ENCODE assay signal across 2 cellular contexts in genomic region chr17:43953746-43954145, GRCh38.
TF ChIP-seq lines count a peak whose summit lies in the region.

PYY (minus strand) TSS chr17:43953940; CDS start chr17:43953483, 457 bp downstream.

TF ChIP-seq in K562, 482 proteins besides CTCF, POLR2A, EP300 and RAD21:
- no peak for TF ChIP-seq ZNF134 (CRISPR knock-in tag; conservative IDR thresholded peaks at IDR 0.05)
- TF ChIP-seq ZNF668 (CRISPR knock-in tag; IDR thresholded peaks at IDR 0.05): no peak
- TF ChIP-seq HDAC2 (IDR thresholded peaks at IDR 0.05): no peak
- no peak for TF ChIP-seq CBX8 (IDR thresholded peaks at IDR 0.05; ENCODE audit: borderline replicate concordance, extremely low read depth, low read depth, low read length, poor library complexity, severe bottlenecking)
- TF ChIP-seq CBX1 (IDR thresholded peaks at IDR 0.05; ENCODE audit: low read depth): no peak
- no peak for TF ChIP-seq BCL6 (CRISPR knock-in tag; IDR thresholded peaks at IDR 0.05)
- TF ChIP-seq SRSF3 (IDR thresholded peaks at IDR 0.05; ENCODE audit: insufficient read depth, low read length): no peak
- TF ChIP-seq EP400 (IDR thresholded peaks at IDR 0.05): no peak
- no peak for TF ChIP-seq NR0B1 (IDR thresholded peaks at IDR 0.05; ENCODE audit: partially characterized antibody)
TF ChIP-seq in K562: peak in this region for 0.

TF ChIP-seq in SK-N-SH, 30 proteins besides CTCF, POLR2A, EP300 and RAD21:
- no peak for TF ChIP-seq REST (IDR thresholded peaks at IDR 0.05; ENCODE audit: low read depth, low read length)
- no peak for TF ChIP-seq GABPA (IDR thresholded peaks at IDR 0.05; ENCODE audit: low read depth)
- TF ChIP-seq NRF1 (IDR thresholded peaks at IDR 0.05; ENCODE audit: low read depth, low read length): no peak
- no peak for TF ChIP-seq FOSL2 (IDR thresholded peaks at IDR 0.05; ENCODE audit: borderline replicate concordance, low read depth)
- no peak for TF ChIP-seq PBX3 (IDR thresholded peaks at IDR 0.05)
- no peak for TF ChIP-seq MXI1 (IDR thresholded peaks at IDR 0.05; ENCODE audit: low read depth, low read length)
- TF ChIP-seq IRF3 (IDR thresholded peaks at IDR 0.05; ENCODE audit: low read depth, low read length): no peak
- no peak for TF ChIP-seq SMC3 (IDR thresholded peaks at IDR 0.05; ENCODE audit: low read depth, low read length)
- TF ChIP-seq MAX (IDR thresholded peaks at IDR 0.05; ENCODE audit: low read depth): no peak
- TF ChIP-seq FOXM1 (IDR thresholded peaks at IDR 0.05; ENCODE audit: low read depth): no peak
- no peak for TF ChIP-seq TEAD4 (IDR thresholded peaks at IDR 0.05; ENCODE audit: borderline replicate concordance, insufficient read depth)
- no peak for TF ChIP-seq CHD2 (IDR thresholded peaks at IDR 0.05; ENCODE audit: low read length, partially characterized antibody)
- no peak for TF ChIP-seq USF1 (IDR thresholded peaks at IDR 0.05; ENCODE audit: borderline replicate concordance, low read depth)
TF ChIP-seq in SK-N-SH: peak in this region for 0.
